Comparison of ENCODE assay signal across 20 cellular contexts in the genomic region with DNA sequence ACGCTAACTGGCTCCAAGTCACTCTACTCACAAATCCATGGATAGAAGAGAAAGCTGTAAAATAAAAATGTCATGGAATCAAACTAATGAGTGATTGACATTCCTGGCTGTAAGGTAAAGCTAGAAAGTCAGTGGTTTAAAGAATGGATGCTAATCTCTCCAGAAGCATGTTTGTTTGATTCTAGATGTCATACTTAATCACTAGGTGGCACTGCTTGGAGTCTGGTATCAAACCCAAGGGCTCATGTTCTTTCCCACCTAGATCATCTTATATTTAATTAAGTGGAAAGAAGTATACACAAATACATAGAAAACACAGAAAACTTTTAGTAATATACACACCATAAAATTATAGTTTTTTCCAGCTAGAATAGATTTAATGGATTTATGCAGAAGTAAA.
A peak's percentile ranks its signal among the peaks of the same experiment; 100 is the strongest.
DNase-seq lines count a peak whose midpoint lies in the region; ATAC-seq and TF ChIP-seq lines count a peak whose summit lies in the region.
"Had no signal": no experiment of that assay in that cellular context is flagged by ENCODE, and none has a peak within 500 bp of the region (broad histone marks: within the 10 kb centered on the region; RNA-seq: fewer than 3 reads in every experiment).

No MANE protein-coding gene starts in this region.

- no peak overlapping the region for H2AFZ ChIP-seq in GM23338
- H2AFZ ChIP-seq: PC-9 had no signal

- peaks cover 3% of the 10 kb centered on the region; the same call in 1 of the 3 replicates for H3K36me3 Mint-ChIP-seq in GM23338 (ENCODE audit: low read depth)
- H3K36me3 Mint-ChIP-seq: CD4-positive, CD25-positive, alpha-beta regulatory T cell; type B pancreatic cell had no signal

- H3K4me1 ChIP-seq in GM23338 (ENCODE audit: insufficient read depth) = no peaks in the 10 kb centered on the region

- H3K4me3 Mint-ChIP-seq in GM23338 = no peak overlapping the region
- H3K4me3 Mint-ChIP-seq: activated naive CD8-positive, alpha-beta T cell treated with anti-CD3 and anti-CD28 coated beads, Interleukin-2, amount 50 U/mL, for 24 hours; activated T-cell treated with anti-CD3 and anti-CD28 coated beads, Interleukin-2, amount 50 U/mL, for 72 hours; CD4-positive, CD25-positive, alpha-beta regulatory T cell; natural killer cell treated with Interleukin-12 subunit alpha and Interleukin-12 subunit beta and Interleukin-15 and Interleukin-18, amount 100 ng/mL, for 72 hours; type B pancreatic cell had no signal

- no peaks in the 10 kb centered on the region for H3K4me1 Mint-ChIP-seq in GM23338
- H3K4me1 Mint-ChIP-seq: activated naive CD8-positive, alpha-beta T cell treated with anti-CD3 and anti-CD28 coated beads, Interleukin-2, amount 50 U/mL, for 24 hours; CD4-positive, CD25-positive, alpha-beta regulatory T cell had no signal

- no peaks in the 10 kb centered on the region for H4K20me1 ChIP-seq in GM23338 (replicated peaks; ENCODE audit: insufficient read depth)

- H3K4me2 ChIP-seq in GM23338 = no peak overlapping the region
- H3K4me2 ChIP-seq: PC-9 had no signal

- H3K27me3 Mint-ChIP-seq in GM23338 (ENCODE audit: insufficient read depth, low read depth, poor library complexity) = no peaks in the 10 kb centered on the region
- H3K27me3 Mint-ChIP-seq: activated naive CD8-positive, alpha-beta T cell treated with anti-CD3 and anti-CD28 coated beads, Interleukin-2, amount 50 U/mL, for 24 hours; CD4-positive, CD25-positive, alpha-beta regulatory T cell; natural killer cell treated with Interleukin-12 subunit alpha and Interleukin-12 subunit beta and Interleukin-15 and Interleukin-18, amount 100 ng/mL, for 72 hours; progenitor cell of endocrine pancreas; type B pancreatic cell had no signal

- H3F3A ChIP-seq in GM23338 (replicated peaks; ENCODE audit: low read depth) = no peaks in the 10 kb centered on the region

- no peak overlapping the region for H3K4me3 ChIP-seq in GM23338
- H3K4me3 ChIP-seq in fibroblast of mammary gland (ENCODE audit: control insufficient read depth, low read depth, low read length) = no peak overlapping the region
- H3K4me3 ChIP-seq: PC-9 had no signal

- H3K27me3 ChIP-seq in GM23338 (ENCODE audit: insufficient read depth) = no peaks in the 10 kb centered on the region

- no peak; the same call in 2 of the 3 replicates for ATAC-seq in GM23338
- ATAC-seq: activated naive CD8-positive, alpha-beta T cell treated with anti-CD3 and anti-CD28 coated beads, Interleukin-2, amount 50 U/mL, for 24 hours; activated T-cell treated with anti-CD3 and anti-CD28 coated beads, Interleukin-2, amount 50 U/mL, for 72 hours; natural killer cell treated with Interleukin-12 subunit alpha and Interleukin-12 subunit beta and Interleukin-15 and Interleukin-18, amount 100 ng/mL, for 72 hours had no signal

- TF ChIP-seq CTCF in GM23338 (conservative IDR thresholded peaks at IDR 0.05; ENCODE audit: low read depth in 2 of 2) = peak; percentile 51 to 52
- TF ChIP-seq CTCF in fibroblast of mammary gland (conservative IDR thresholded peaks at IDR 0.05; ENCODE audit: control insufficient read depth, insufficient read depth, low read depth, low read length) = peak; percentile 9

- no peaks in the 10 kb centered on the region for H3K36me3 ChIP-seq in GM23338 (ENCODE audit: insufficient read depth)

- H3K79me2 ChIP-seq in GM23338 (replicated peaks; ENCODE audit: insufficient read depth) = no peaks in the 10 kb centered on the region

- DNase-seq in DMS 273 (lab: John Stamatoyannopoulos, UW; ENCODE audit: unreplicated experiment) (peak; percentile 2), DMS 273 treated with DMSO at 0.1 percent for 48 hours (lab: John Stamatoyannopoulos, UW) (no peak), GM23338 (ENCODE audit: low spot score) (peak; percentile 17), OCI-M1 (lab: John Stamatoyannopoulos, UW) (peak; percentile 32), fibroblast of mammary gland (ENCODE audit: low read depth) (peak; percentile 4), mucosa of gallbladder (ENCODE audit: low spot score) (no peak), NCI-H1092 (lab: John Stamatoyannopoulos, UW) (no peak)
- no peak for DNase-seq in activated CD8-positive, alpha-beta memory T cell treated with anti-CD3 and anti-CD28 coated beads, Interleukin-2, amount 50 U/mL, for 4 hours
- DNase-seq: 8988T; activated CD4-positive, alpha-beta T cell treated with anti-CD3 and anti-CD28 coated beads, Interleukin-2, amount 50 U/mL, for 4 hours; activated naive CD8-positive, alpha-beta T cell treated with anti-CD3 and anti-CD28 coated beads, Interleukin-2, amount 50 U/mL, for 24 hours; activated T-cell treated with anti-CD3 and anti-CD28 coated beads, Interleukin-2, amount 50 U/mL, for 72 hours; CD4-positive, CD25-positive, alpha-beta regulatory T cell; NCI-H1436; NCI-H345; PC-9; stimulated activated naive CD4-positive, alpha-beta T cell treated with Interleukin-2 at 50 U/mL for 16 hours had no signal

- H3K27ac Mint-ChIP-seq in GM23338 = no peak overlapping the region
- H3K27ac Mint-ChIP-seq: activated naive CD8-positive, alpha-beta T cell treated with anti-CD3 and anti-CD28 coated beads, Interleukin-2, amount 50 U/mL, for 24 hours; activated T-cell treated with anti-CD3 and anti-CD28 coated beads, Interleukin-2, amount 50 U/mL, for 72 hours; CD4-positive, CD25-positive, alpha-beta regulatory T cell; natural killer cell treated with Interleukin-12 subunit alpha and Interleukin-12 subunit beta and Interleukin-15 and Interleukin-18, amount 100 ng/mL, for 72 hours; progenitor cell of endocrine pancreas; type B pancreatic cell had no signal

- H3K27ac ChIP-seq in GM23338 (ENCODE audit: low read depth) = no peak overlapping the region
- H3K27ac ChIP-seq: PC-9 had no signal

- no peaks in the 10 kb centered on the region for H3K9me2 ChIP-seq in GM23338 (ENCODE audit: insufficient read depth)

- peaks cover 4% of the 10 kb centered on the region; the same call in 1 of the 3 replicates for H3K9me3 Mint-ChIP-seq in GM23338
- H3K9me3 Mint-ChIP-seq: activated naive CD8-positive, alpha-beta T cell treated with anti-CD3 and anti-CD28 coated beads, Interleukin-2, amount 50 U/mL, for 24 hours had no signal

TF ChIP-seq in GM23338, 12 proteins besides CTCF, POLR2A, EP300 and RAD21 (continues in another document):
- TF ChIP-seq JUNB (IDR thresholded peaks at IDR 0.05; ENCODE audit: unreplicated experiment) (no peak), STAT1 (IDR thresholded peaks at IDR 0.05; ENCODE audit: unreplicated experiment) (no peak), ZNF331 (CRISPR knock-in tag; IDR thresholded peaks at IDR 0.05; ENCODE audit: low read depth) (no peak), POLR2AphosphoS5 (IDR thresholded peaks at IDR 0.05; ENCODE audit: low read depth) (no peak), ZNF462 (CRISPR knock-in tag; IDR thresholded peaks at IDR 0.05) (no peak)

Comparison
In these comparisons a context has a peak if more than half of its experiments do, and no peak if none do; other contexts are left out.
1. DNase-seq: peak in DMS 273 (single experiment), GM23338 (single experiment), OCI-M1 (single experiment) and fibroblast of mammary gland (single experiment); none in DMS 273 treated with DMSO at 0.1 percent for 48 hours (single experiment), activated CD8-positive, alpha-beta memory T cell treated with anti-CD3 and anti-CD28 coated beads, Interleukin-2, amount 50 U/mL, for 4 hours (single experiment), mucosa of gallbladder (single experiment) and NCI-H1092 (single experiment).